In genomic region chr6:1381397-1382330, GRCh38 we compare ENCODE assay signal across 9 cellular contexts. TPM values are rescaled to one million over a fixed set of nuclear protein-coding genes. Genes with fewer than 3 reads are reported as not detected.
DNase-seq lines count a peak whose midpoint lies in the region; ATAC-seq and TF ChIP-seq lines count a peak whose summit lies in the region.
"Had no signal": no experiment of that assay in that cellular context is flagged by ENCODE, and none has a peak within 500 bp of the region (broad histone marks: within the 10 kb centered on the region; RNA-seq: fewer than 3 reads in every experiment).

No MANE protein-coding gene starts in this region.

- H3K36me3 Mint-ChIP-seq in activated naive CD4-positive, alpha-beta T cell treated with anti-CD3 and anti-CD28 coated beads for 36 hours (ENCODE audit: low read depth), result no peaks in the 10 kb centered on the region

- CTCF ChIA-PET in activated naive CD4-positive, alpha-beta T cell treated with anti-CD3 and anti-CD28 coated beads for 36 hours (lab: Charles Lee), result interaction anchor here (0.6 to 1.7 kb wide), 7 partner anchors 11 to 788 kb away, joined by 3 to 6 read pairs (median 3); no protein-coding TSS in a partner anchor

- H3K4me3 ChIP-seq in Peyer's patch, result peak overlapping the region in 3 of 4 donors; percentile 32 to 50 (median 46)

- H3K27me3 ChIP-seq in Peyer's patch, result peaks cover 0 to 56% of the 10 kb centered on the region in 2 donors

- H3K36me3 ChIP-seq in Peyer's patch, result no peaks in the 10 kb centered on the region

- peak; percentile 44 to 87 (median 74) for TF ChIP-seq CTCF in Peyer's patch (IDR thresholded peaks at IDR 0.05)

- no peaks in the 10 kb centered on the region for H3K9me3 Mint-ChIP-seq in activated naive CD4-positive, alpha-beta T cell treated with anti-CD3 and anti-CD28 coated beads for 36 hours

- no peak overlapping the region for H3K4me3 Mint-ChIP-seq in activated naive CD4-positive, alpha-beta T cell treated with anti-CD3 and anti-CD28 coated beads for 36 hours

- H3K9me3 ChIP-seq in Peyer's patch, result no peaks in the 10 kb centered on the region

- H3K4me1 ChIP-seq in Peyer's patch, result peaks cover 0 to 37% (median 8%) of the 10 kb centered on the region in 4 donors

- no peak overlapping the region for H3K27ac Mint-ChIP-seq in activated naive CD4-positive, alpha-beta T cell treated with anti-CD3 and anti-CD28 coated beads for 36 hours

- intact Hi-C loops in activated naive CD4-positive, alpha-beta T cell treated with anti-CD3 and anti-CD28 coated beads for 36 hours (cut with micrococcal nuclease), result loop anchor here (1.0 to 5.0 kb wide), 4 partner anchors 231 to 991 kb away; partner anchors contain the start of gene IRF4
- intact Hi-C loops in left cardiac atrium (cut with DNase I), result loop anchor here (2.0 to 5.0 kb wide), 4 partner anchors 469 to 789 kb away; no protein-coding TSS in a partner anchor

- peak; percentile 83 to 84 for ATAC-seq in left cardiac atrium
- no peak for ATAC-seq in GM21786 (IDR thresholded peaks at IDR 0.05; ENCODE audit: unreplicated experiment)
- ATAC-seq in HG02623 (IDR thresholded peaks at IDR 0.05; ENCODE audit: unreplicated experiment), result no peak

- H3K27me3 Mint-ChIP-seq in activated naive CD4-positive, alpha-beta T cell treated with anti-CD3 and anti-CD28 coated beads for 36 hours (ENCODE audit: low read depth), result peaks cover 74% of the 10 kb centered on the region

- DNase-seq in NCI-H2227 (lab: John Stamatoyannopoulos, UW; ENCODE audit: unreplicated experiment) (peak; percentile 58), NCI-H2227 treated with DMSO at 0.1 percent for 48 hours (lab: John Stamatoyannopoulos, UW) (no peak), Peyer's patch (peak in 1 of 3 donors; percentile 73), left cardiac atrium (peak; percentile 50), retina (peak; percentile 86)
- peak; percentile 63 for DNase-seq in activated naive CD4-positive, alpha-beta T cell treated with anti-CD3 and anti-CD28 coated beads for 36 hours

- H3K4me1 Mint-ChIP-seq in activated naive CD4-positive, alpha-beta T cell treated with anti-CD3 and anti-CD28 coated beads for 36 hours (ENCODE audit: low read depth), result peaks cover 41% of the 10 kb centered on the region

- no peak for TF ChIP-seq POLR2A in Peyer's patch (IDR thresholded peaks at IDR 0.05)

- peak overlapping the region in 3 of 4 donors; percentile 60 to 90 (median 86) for H3K27ac ChIP-seq in Peyer's patch

RNA-seq across cellular contexts. Expression of gene FOXF2, which starts 7.7 kb away (rescaled TPM):
- total RNA-seq in Peyer's patch (10 to 100 TPM in 1 of 4 donors, 1 to 10 TPM in 3; 4.0 to 14.0 (median 8.0) TPM), left cardiac atrium (under 1 TPM; 0.24 to 0.29 TPM)
- total RNA-seq in activated naive CD4-positive, alpha-beta T cell treated with anti-CD3 and anti-CD28 coated beads for 36 hours, result not detected
- total RNA-seq: glomerular endothelial cell had no signal

Comparison
In these comparisons a context has a peak if more than half of its experiments do, and no peak if none do; other contexts are left out.
1. ATAC-seq: peak in left cardiac atrium (2 of 2); none in GM21786 (single experiment) and HG02623 (single experiment).